1 cellular context compared by ENCODE assay signal in genomic region chr5:177520906-177521513, GRCh38.
A peak's percentile ranks its signal among the peaks of the same experiment; 100 is the strongest.
TF ChIP-seq lines count a peak whose summit lies in the region.

No MANE protein-coding gene starts in this region.

TF ChIP-seq in K562, 482 proteins besides CTCF, POLR2A, EP300 and RAD21:
- TF ChIP-seq ARNT (IDR thresholded peaks at IDR 0.05), result no peak
- no peak for TF ChIP-seq TRIM28 (IDR thresholded peaks at IDR 0.05)
- no peak for TF ChIP-seq MLLT1 (IDR thresholded peaks at IDR 0.05)
- TF ChIP-seq ZBTB2 (IDR thresholded peaks at IDR 0.05), result no peak
- TF ChIP-seq CBFA2T3 (IDR thresholded peaks at IDR 0.05), result peak; percentile 16; the same call in 1 of the 2 replicates
